ENCODE assay signal across 10 cellular contexts in the genomic region with DNA sequence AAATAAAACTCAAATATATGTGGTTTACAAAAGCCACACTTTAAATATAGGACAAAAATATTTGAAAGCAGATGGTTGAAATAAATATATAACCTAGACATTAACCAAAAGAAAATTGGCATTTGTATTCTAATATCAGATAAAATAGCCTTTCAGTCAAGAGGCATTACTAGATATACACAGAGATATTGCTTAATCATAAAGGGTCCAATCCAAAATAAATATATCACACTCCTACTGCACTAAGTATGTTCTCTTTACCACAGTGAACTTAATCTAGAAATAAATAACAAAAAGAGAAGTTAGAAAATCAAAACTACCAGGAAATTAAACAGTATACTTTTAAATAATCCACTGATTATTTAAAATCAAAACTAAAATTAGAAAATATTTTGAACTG. TPM values are rescaled to one million over a fixed set of nuclear protein-coding genes. Genes with fewer than 3 reads are reported as not detected.
"Had no signal": no experiment of that assay in that cellular context is flagged by ENCODE, and none has a peak within 500 bp of the region (broad histone marks: within the 10 kb centered on the region; RNA-seq: fewer than 3 reads in every experiment).

No MANE protein-coding gene starts in this region.

- H3K27ac ChIP-seq: GM23248, HL-60 had no signal

- H3K9ac ChIP-seq: GM23248 had no signal

- H3K9me3 ChIP-seq: HAP-1 had no signal

- ATAC-seq: HCT116 had no signal

- H3K36me3 ChIP-seq: HAP-1 had no signal

- H3K4me1 ChIP-seq: HAP-1 had no signal

- H3K4me3 ChIP-seq: GM23248, HAP-1 had no signal

- DNase-seq: GM23248, GOT3, H7, HFFc6, KBM-7 had no signal

- H2AFZ ChIP-seq: GM23248 had no signal

RNA-seq across cellular contexts. Expression of a gene that starts 34.2 kb away (rescaled TPM):
- total RNA-seq: GM23248, HFFc6, HT1080 had no signal
- polyA plus RNA-seq: GM23248, IgD-negative memory B cell had no signal
